8 cellular contexts compared by ENCODE assay signal in genomic region chr22:19430890-19431541, GRCh38. TPM values are rescaled to one million over a fixed set of nuclear protein-coding genes. Genes with fewer than 3 reads are reported as not detected.
DNase-seq lines count a peak whose midpoint lies in the region; ATAC-seq and TF ChIP-seq lines count a peak whose summit lies in the region.

No MANE protein-coding gene starts in this region.

- intact Hi-C loops in CD14-positive monocyte (cut with micrococcal nuclease) = loop anchor here in 1 of 2 donors (1.0 kb wide), 1 partner anchor 48 kb away; the partner anchor contains the start of genes CDC45 and UFD1

- H3K36me3 Mint-ChIP-seq in CD14-positive monocyte = peaks cover 10 to 18% of the 10 kb centered on the region in 2 donors
- H3K36me3 Mint-ChIP-seq in immature natural killer cell = peaks cover 6 to 11% (median 7%) of the 10 kb centered on the region in 3 donors

- DNase-seq in CD14-positive monocyte (ENCODE audit: low spot score) (no peak), NCI-H69 (lab: John Stamatoyannopoulos, UW) (peak; percentile 62), astrocyte of the spinal cord (ENCODE audit: low read depth, low spot score) (peak; percentile 35), immature natural killer cell (peak; percentile 44 to 50 (median 45)), NCI-H345 treated with DMSO at 0.1 percent for 48 hours (lab: John Stamatoyannopoulos, UW; ENCODE audit: unreplicated experiment) (no peak), NCI-H1694 treated with DMSO at 0.1 percent for 48 hours (lab: John Stamatoyannopoulos, UW) (no peak)
- DNase-seq in stimulated activated CD8-positive, alpha-beta memory T cell treated with anti-CD3 and anti-CD28 coated beads, Interleukin-15, amount 100 ng/mL, for 24 hours (ENCODE audit: low read depth) = peak; percentile 13

- in situ Hi-C loops in astrocyte of the spinal cord (cut with HindIII; ENCODE audit: low sequenced_read_pairs) = no loop called here

- ATAC-seq in GM19397 (IDR thresholded peaks at IDR 0.05; ENCODE audit: unreplicated experiment) = peak; percentile 4

- H3K4me3 ChIP-seq in astrocyte of the spinal cord (ENCODE audit: low read depth, low read length) = peak overlapping the region; percentile 86

- H3K27ac Mint-ChIP-seq in CD14-positive monocyte (peak overlapping the region; percentile 80 to 95 (median 89)), immature natural killer cell (peak overlapping the region; percentile 92 to 100 (median 96))

- peak overlapping the region; percentile 85 to 90 for H3K4me3 Mint-ChIP-seq in CD14-positive monocyte
- H3K4me3 Mint-ChIP-seq in immature natural killer cell = peak overlapping the region; percentile 88 to 94 (median 92)

- no peak for TF ChIP-seq CTCF in CD14-positive monocyte (IDR thresholded peaks at IDR 0.05)
- TF ChIP-seq CTCF in astrocyte of the spinal cord (IDR thresholded peaks at IDR 0.05; ENCODE audit: low read depth, low read length) = peak; percentile 23

- H3K27me3 Mint-ChIP-seq in CD14-positive monocyte (ENCODE audit: low read depth in 3 of 3) (peaks cover 0 to 2% (median 0%) of the 10 kb centered on the region in 3 donors), immature natural killer cell (ENCODE audit: low read depth in 3 of 3) (peaks cover 14 to 20% (median 14%) of the 10 kb centered on the region in 3 donors)

- H3K4me1 Mint-ChIP-seq in CD14-positive monocyte (peaks cover 48% of the 10 kb centered on the region), immature natural killer cell (peaks cover 60 to 64% of the 10 kb centered on the region in 2 donors)

- H3K9me3 Mint-ChIP-seq in CD14-positive monocyte (no peaks in the 10 kb centered on the region), immature natural killer cell (no peaks in the 10 kb centered on the region)

RNA-seq across cellular contexts. Expression of gene HIRA, which starts 0.5 kb away (rescaled TPM):
- 1 to 10 TPM; 1.8 to 2.6 TPM for polyA plus RNA-seq in CD14-positive monocyte
- polyA plus RNA-seq in immature natural killer cell = 10 to 100 TPM in 1 of 3 donors, 1 to 10 TPM in 2; 4.3 to 11.5 (median 5.2) TPM

RNA-seq across cellular contexts. Expression of gene MRPL40, which starts 1.3 kb away (rescaled TPM):
- polyA plus RNA-seq in CD14-positive monocyte (10 to 100 TPM; 48.4 to 61.4 TPM), immature natural killer cell (10 to 100 TPM; 64.7 to 85.1 (median 77.9) TPM)

RNA-seq across cellular contexts. Expression of gene C22orf39, which starts 16.5 kb away (rescaled TPM):
- polyA plus RNA-seq in CD14-positive monocyte = 10 to 100 TPM; 38.4 to 40.3 TPM
- 10 to 100 TPM; 67.8 to 75.5 (median 71.0) TPM for polyA plus RNA-seq in immature natural killer cell

RNA-seq across cellular contexts. Expression of gene UFD1, which starts 48.0 kb away (rescaled TPM):
- polyA plus RNA-seq in CD14-positive monocyte (10 to 100 TPM; 68.5 to 82.5 TPM), immature natural killer cell (100 to 1,000 TPM; 106 to 176 (median 142) TPM)

RNA-seq across cellular contexts. Expression of gene CDC45, which starts 48.7 kb away (rescaled TPM):
- polyA plus RNA-seq in CD14-positive monocyte (not detected), immature natural killer cell (1 to 10 TPM in 2 of 3 donors, not detected in 1; 3.1 to 3.5 TPM)

Comparison
In these comparisons a context has a peak if more than half of its experiments do, and no peak if none do; other contexts are left out.
1. DNase-seq: peak in NCI-H69 (single experiment), astrocyte of the spinal cord (single experiment), immature natural killer cell (3 of 3) and stimulated activated CD8-positive, alpha-beta memory T cell treated with anti-CD3 and anti-CD28 coated beads, Interleukin-15, amount 100 ng/mL, for 24 hours (single experiment); none in CD14-positive monocyte (single experiment), NCI-H345 treated with DMSO at 0.1 percent for 48 hours (single experiment) and NCI-H1694 treated with DMSO at 0.1 percent for 48 hours (single experiment).